In genomic region chr1:37553927-37554808, GRCh38 we compare ENCODE assay signal across 8 cellular contexts. TPM values are rescaled to one million over a fixed set of nuclear protein-coding genes. Genes with fewer than 3 reads are reported as not detected.
DNase-seq lines count a peak whose midpoint lies in the region; ATAC-seq and TF ChIP-seq lines count a peak whose summit lies in the region.

Gene SNIP1 (minus strand): TSS chr1:37554293. CDS start chr1:37554229, 64 bp downstream.

- H3K4me3 Mint-ChIP-seq in CD14-positive monocyte (peak within 1 kb of the TSS; percentile 92 to 96), memory B cell (peak within 1 kb of the TSS; percentile 99)
- peak within 1 kb of the TSS; percentile 95 to 100 for H3K4me3 Mint-ChIP-seq in effector memory CD8-positive, alpha-beta T cell

- H3K4me1 Mint-ChIP-seq in CD14-positive monocyte (peaks cover 24% of the 10 kb centered on the region), memory B cell (peaks cover 18% of the 10 kb centered on the region)
- H3K4me1 Mint-ChIP-seq in effector memory CD8-positive, alpha-beta T cell (ENCODE audit: low read depth in 2 of 2) = peaks cover 28 to 43% of the 10 kb centered on the region in 2 donors

- TF ChIP-seq CTCF in CD14-positive monocyte (IDR thresholded peaks at IDR 0.05) = no peak

- H3K9me3 Mint-ChIP-seq in CD14-positive monocyte (peaks cover 0 to 9% (median 0%) of the 10 kb centered on the region in 7 donors), memory B cell (no peaks in the 10 kb centered on the region)
- H3K9me3 Mint-ChIP-seq in effector memory CD8-positive, alpha-beta T cell = no peaks in the 10 kb centered on the region

- H3K27ac Mint-ChIP-seq in CD14-positive monocyte = peak within 1 kb of the TSS; percentile 88 to 98 (median 96)
- peak within 1 kb of the TSS; percentile 96 to 99 for H3K27ac Mint-ChIP-seq in effector memory CD8-positive, alpha-beta T cell
- H3K27ac Mint-ChIP-seq in memory B cell = peak within 1 kb of the TSS; percentile 99

- no peaks in the 10 kb centered on the region for H3K27me3 Mint-ChIP-seq in CD14-positive monocyte (ENCODE audit: low read depth in 3 of 3)
- H3K27me3 Mint-ChIP-seq in effector memory CD8-positive, alpha-beta T cell = peaks cover 0 to 5% of the 10 kb centered on the region in 2 donors
- H3K27me3 Mint-ChIP-seq in memory B cell = peaks cover 4% of the 10 kb centered on the region

- peak; percentile 71 for ATAC-seq in GM19463 (IDR thresholded peaks at IDR 0.05; ENCODE audit: unreplicated experiment)
- ATAC-seq in effector memory CD8-positive, alpha-beta T cell (replicated peaks) = peak; percentile 100
- peak; percentile 100 for ATAC-seq in memory B cell (ENCODE audit: low read depth)

- intact Hi-C loops in CD14-positive monocyte (cut with micrococcal nuclease) = loop anchor here in 1 of 2 donors (2.0 to 10.0 kb wide), 4 partner anchors 42 to 461 kb away; partner anchors contain the start of genes CDCA8, MEAF6 and UTP11

- DNase-seq in CD14-positive monocyte (ENCODE audit: low spot score) = peak; percentile 93
- DNase-seq in HUDEP-2 (lab: John Stamatoyannopoulos, UW; ENCODE audit: unreplicated experiment in 76 of 76) = peak in 74 of 76 experiments; percentile 9 to 92 (median 81)
- peak; percentile 88 for DNase-seq in NOMO-1 treated with dmso at 0.1 percent for 144 hours (lab: John Stamatoyannopoulos, UW; ENCODE audit: unreplicated experiment)
- DNase-seq in activated CD8-positive, alpha-beta memory T cell treated with anti-CD3 and anti-CD28 coated beads for 4 hours (ENCODE audit: low read depth in 2 of 2) = peak; percentile 84 to 87
- DNase-seq in effector memory CD8-positive, alpha-beta T cell = peak; percentile 89 to 91 (median 89)
- DNase-seq in memory B cell (ENCODE audit: low spot score in 2 of 2) = peak; percentile 83 to 88
- peak; percentile 84 for DNase-seq in stimulated activated CD8-positive, alpha-beta memory T cell treated with anti-CD3 and anti-CD28 coated beads, Interleukin-12 subunit alpha, Interleukin-12 subunit beta, amount 100 ng/mL, for 1 hour (ENCODE audit: low read depth)

- peaks cover 27 to 31% of the 10 kb centered on the region in 2 donors for H3K36me3 Mint-ChIP-seq in CD14-positive monocyte
- H3K36me3 Mint-ChIP-seq in effector memory CD8-positive, alpha-beta T cell (ENCODE audit: insufficient read depth) = peaks cover 30% of the 10 kb centered on the region
- peaks cover 18% of the 10 kb centered on the region for H3K36me3 Mint-ChIP-seq in memory B cell

RNA-seq across cellular contexts. Expression of gene SNIP1, which starts in this region (rescaled TPM):
- 1 to 10 TPM; 1.6 to 3.3 TPM for polyA plus RNA-seq in CD14-positive monocyte

Comparison
In these comparisons a context has a peak if more than half of its experiments do, and no peak if none do; other contexts are left out.
1. Peak in every context shown above with its lines: DNase-seq and ATAC-seq.